9 cellular contexts compared by ENCODE assay signal in the genomic region with DNA sequence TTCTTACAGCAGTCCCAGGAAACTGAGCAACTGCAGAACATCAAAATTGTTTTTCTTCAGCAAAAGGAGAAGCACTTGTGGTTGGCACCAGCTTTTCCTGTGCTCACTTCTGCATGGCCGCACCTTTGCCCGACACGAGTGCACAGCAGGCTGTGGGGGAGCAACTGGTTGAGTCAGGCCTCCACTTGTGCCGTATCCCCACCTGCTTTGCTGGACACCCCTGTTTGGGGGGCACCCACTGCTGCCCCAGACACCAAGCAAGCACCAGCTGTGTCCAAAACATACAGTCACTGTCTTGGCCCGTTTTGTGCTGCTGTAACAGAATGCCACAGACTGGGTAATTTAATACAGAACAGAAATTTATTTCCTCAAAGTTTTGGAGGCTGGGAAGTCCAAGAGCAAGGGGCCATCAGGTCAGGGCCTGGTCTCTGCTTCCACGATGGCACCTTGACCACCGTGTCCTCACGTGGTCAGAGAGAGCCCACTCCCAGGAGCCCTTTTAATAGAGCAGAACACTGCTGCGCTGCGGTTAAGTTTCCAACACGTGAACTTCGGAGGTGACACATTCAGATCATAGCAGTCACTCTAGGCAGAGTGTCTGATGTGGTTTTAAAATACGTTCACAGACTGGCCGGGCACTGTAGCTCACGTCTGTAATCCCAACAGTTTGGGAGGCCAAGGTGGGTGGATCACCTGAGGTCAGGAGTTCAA. TPM values are rescaled to one million over a fixed set of nuclear protein-coding genes. Genes with fewer than 3 reads are reported as not detected.
DNase-seq lines count a peak whose midpoint lies in the region; ATAC-seq and TF ChIP-seq lines count a peak whose summit lies in the region.
"Had no signal": no experiment of that assay in that cellular context is flagged by ENCODE, and none has a peak within 500 bp of the region (broad histone marks: within the 10 kb centered on the region; RNA-seq: fewer than 3 reads in every experiment).

No MANE protein-coding gene starts in this region.

- H3K9me3 Mint-ChIP-seq in activated naive CD4-positive, alpha-beta T cell treated with anti-CD3 and anti-CD28 coated beads, Interleukin-2, amount 10 ng/mL, durations not matched to agents 7 days and 5 days, result no peaks in the 10 kb centered on the region
- H3K9me3 Mint-ChIP-seq in endothelial cell (ENCODE audit: unreplicated experiment), result no peaks in the 10 kb centered on the region

- no peak for TF ChIP-seq EP300 in gastroesophageal sphincter (IDR thresholded peaks at IDR 0.05)

- H3K27me3 ChIP-seq in BE2C (no peaks in the 10 kb centered on the region), gastroesophageal sphincter (no peaks in the 10 kb centered on the region)
- H3K27me3 ChIP-seq: hepatocyte had no signal

- H3K9me3 ChIP-seq in BE2C (no peaks in the 10 kb centered on the region), gastroesophageal sphincter (no peaks in the 10 kb centered on the region)

- ATAC-seq in GM19468 (IDR thresholded peaks at IDR 0.05; ENCODE audit: extremely low read depth, unreplicated experiment) (peak; percentile 25), HG02623 (IDR thresholded peaks at IDR 0.05; ENCODE audit: unreplicated experiment) (no peak), gastroesophageal sphincter (no peak)

- H3K4me1 ChIP-seq in BE2C (no peaks in the 10 kb centered on the region), gastroesophageal sphincter (no peaks in the 10 kb centered on the region)

- no peak for TF ChIP-seq POLR2A in gastroesophageal sphincter (IDR thresholded peaks at IDR 0.05)

- CTCF ChIA-PET in activated naive CD4-positive, alpha-beta T cell treated with anti-CD3 and anti-CD28 coated beads, Interleukin-2, amount 10 ng/mL, durations not matched to agents 7 days and 5 days (lab: Charles Lee), result interaction anchor here (1.0 to 1.1 kb wide), 2 partner anchors 97 to 98 kb away, joined by 3 read pairs; no protein-coding TSS in a partner anchor

- no peak overlapping the region for H3K27ac ChIP-seq in gastroesophageal sphincter
- H3K27ac ChIP-seq: hepatocyte had no signal

- H3K4me1 Mint-ChIP-seq in activated naive CD4-positive, alpha-beta T cell treated with anti-CD3 and anti-CD28 coated beads, Interleukin-2, amount 10 ng/mL, durations not matched to agents 7 days and 5 days, result peaks cover 66% of the 10 kb centered on the region
- H3K4me1 Mint-ChIP-seq in endothelial cell (ENCODE audit: unreplicated experiment), result peaks cover 3% of the 10 kb centered on the region

- peak overlapping the region; percentile 100 for H3K27ac Mint-ChIP-seq in activated naive CD4-positive, alpha-beta T cell treated with anti-CD3 and anti-CD28 coated beads, Interleukin-2, amount 10 ng/mL, durations not matched to agents 7 days and 5 days
- H3K27ac Mint-ChIP-seq in endothelial cell (ENCODE audit: unreplicated experiment), result no peak overlapping the region

- H3K36me3 ChIP-seq in BE2C (no peaks in the 10 kb centered on the region), gastroesophageal sphincter (no peaks in the 10 kb centered on the region)

- peak overlapping the region; percentile 64 for H3K4me3 Mint-ChIP-seq in activated naive CD4-positive, alpha-beta T cell treated with anti-CD3 and anti-CD28 coated beads, Interleukin-2, amount 10 ng/mL, durations not matched to agents 7 days and 5 days
- no peak overlapping the region for H3K4me3 Mint-ChIP-seq in endothelial cell (ENCODE audit: unreplicated experiment)

- no peak overlapping the region for H3K4me3 ChIP-seq in BE2C (ENCODE audit: low read depth, low read length)
- H3K4me3 ChIP-seq in gastroesophageal sphincter, result no peak overlapping the region
- H3K4me3 ChIP-seq: hepatocyte had no signal

- no peaks in the 10 kb centered on the region for H3K27me3 Mint-ChIP-seq in activated naive CD4-positive, alpha-beta T cell treated with anti-CD3 and anti-CD28 coated beads, Interleukin-2, amount 10 ng/mL, durations not matched to agents 7 days and 5 days
- H3K27me3 Mint-ChIP-seq in endothelial cell (ENCODE audit: unreplicated experiment), result peaks cover 3% of the 10 kb centered on the region

- peaks cover 25% of the 10 kb centered on the region for H3K36me3 Mint-ChIP-seq in activated naive CD4-positive, alpha-beta T cell treated with anti-CD3 and anti-CD28 coated beads, Interleukin-2, amount 10 ng/mL, durations not matched to agents 7 days and 5 days
- no peaks in the 10 kb centered on the region for H3K36me3 Mint-ChIP-seq in endothelial cell (ENCODE audit: low read depth, unreplicated experiment)

- TF ChIP-seq CTCF in endothelial cell (IDR thresholded peaks at IDR 0.05; ENCODE audit: unreplicated experiment) (no peak), BE2C (IDR thresholded peaks at IDR 0.05; ENCODE audit: low read depth, low read length) (no peak), gastroesophageal sphincter (IDR thresholded peaks at IDR 0.05) (no peak)

- 67 to 75% methylated on average over 3 to 11 of the region's 15 CpGs for WGBS in gastroesophageal sphincter (ENCODE audit: low coverage in 1 of 2), 2 donors

- peak; percentile 98 for DNase-seq in SW480 (ENCODE audit: low spot score)
- DNase-seq in activated naive CD4-positive, alpha-beta T cell treated with anti-CD3 and anti-CD28 coated beads, Interleukin-2, amount 10 ng/mL, durations not matched to agents 7 days and 5 days, result peak; percentile 87
- DNase-seq in stimulated activated CD4-positive, alpha-beta T cell treated with anti-CD3 and anti-CD28 coated beads, Interleukin-4, amount 100 ng/mL, for 24 hours, result peak; percentile 76
- no peak for DNase-seq in endothelial cell (ENCODE audit: low spot score)
- DNase-seq in BE2C, result no peak

RNA-seq across cellular contexts. Expression of a gene that starts 8.7 kb away (rescaled TPM):
- 11.2 TPM for total RNA-seq in endothelial cell (ENCODE audit: unreplicated experiment)
- 21.2 TPM for polyA plus RNA-seq in BE2C (2012; ENCODE audit: insufficient read depth, insufficient read length, low read depth)
- total RNA-seq in gastroesophageal sphincter, result 10 to 100 TPM in 3 of 4 donors, 1 to 10 TPM in 1; 9.8 to 16.1 (median 12.1) TPM

RNA-seq across cellular contexts. Expression of a gene that starts 17.6 kb away (rescaled TPM):
- total RNA-seq in endothelial cell (ENCODE audit: unreplicated experiment), result 12.8 TPM
- 396 TPM for polyA plus RNA-seq in BE2C (2012; ENCODE audit: insufficient read depth, insufficient read length, low read depth)
- 10 to 100 TPM; 13.7 to 31.6 (median 17.0) TPM for total RNA-seq in gastroesophageal sphincter

RNA-seq across cellular contexts. Expression of a gene that starts 22.5 kb away (rescaled TPM):
- total RNA-seq in endothelial cell (ENCODE audit: unreplicated experiment) (20.2 TPM), gastroesophageal sphincter (10 to 100 TPM in 3 of 4 donors, 1 to 10 TPM in 1; 7.1 to 43.7 (median 18.7) TPM)
- polyA plus RNA-seq in BE2C (2012; ENCODE audit: insufficient read depth, insufficient read length, low read depth), result 73.4 TPM

Comparison
In these comparisons a context has a peak if more than half of its experiments do, and no peak if none do; other contexts are left out.
1. DNase-seq: peak in SW480 (single experiment), activated naive CD4-positive, alpha-beta T cell treated with anti-CD3 and anti-CD28 coated beads, Interleukin-2, amount 10 ng/mL, durations not matched to agents 7 days and 5 days (single experiment) and stimulated activated CD4-positive, alpha-beta T cell treated with anti-CD3 and anti-CD28 coated beads, Interleukin-4, amount 100 ng/mL, for 24 hours (single experiment); none in endothelial cell (single experiment) and BE2C (single experiment).